ENCODE assay signal across 8 cellular contexts in the genomic region with DNA sequence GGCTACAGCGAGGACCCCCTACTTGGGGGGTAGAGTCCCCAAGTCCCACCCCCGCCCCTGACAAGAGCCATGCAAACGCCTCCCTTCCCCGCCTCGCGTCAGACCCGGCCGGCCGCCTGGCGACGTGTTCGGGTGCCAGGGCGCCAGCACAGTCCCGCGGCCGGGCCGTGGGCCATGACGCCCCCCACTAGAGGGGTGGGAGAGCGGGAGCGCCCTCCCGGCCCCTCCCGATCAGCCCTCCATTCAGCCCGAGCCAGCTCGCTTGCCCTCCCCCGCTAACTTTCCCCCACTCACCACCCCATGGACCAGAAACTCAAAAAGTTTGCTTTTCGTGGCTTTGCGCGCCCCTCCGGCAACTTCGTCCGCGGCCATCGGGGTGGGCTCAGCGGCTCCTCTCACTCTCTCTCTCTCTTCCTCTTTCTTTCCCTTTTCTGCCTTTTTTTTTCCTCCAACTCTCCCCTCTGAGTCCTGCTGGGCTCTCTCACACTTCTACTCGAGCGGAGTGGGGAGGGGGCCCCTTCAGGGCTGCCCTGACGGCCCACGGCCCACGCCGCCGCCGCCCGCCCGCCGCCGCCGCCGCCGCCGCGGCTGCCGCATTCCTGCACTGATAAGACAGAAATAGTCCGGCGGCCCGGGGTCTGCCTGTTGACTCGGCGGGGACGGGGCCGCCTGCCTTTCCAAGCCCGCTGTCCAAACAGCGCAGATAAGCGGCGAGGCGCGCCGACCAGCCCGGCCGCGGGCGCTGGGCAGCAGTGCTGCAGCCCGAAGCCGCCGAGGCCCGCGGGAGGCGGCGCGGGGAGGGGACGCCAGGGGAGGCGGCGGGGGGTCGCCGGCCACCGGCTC. TPM values are rescaled to one million over a fixed set of nuclear protein-coding genes. Genes with fewer than 3 reads are reported as not detected.
DNase-seq lines count a peak whose midpoint lies in the region; ATAC-seq, FAIRE-seq and TF ChIP-seq lines count a peak whose summit lies in the region.

A gene (minus strand): TSS at position 504 of the 843 bp plus-strand sequence. CDS start 132 bp downstream, at position 372.

- H3K4me3 ChIP-seq in GM23248 (peak within 1 kb of the TSS; percentile 91), SK-N-SH (ENCODE audit: low read depth in 2 of 2, low read length in 1 of 2) (peak within 1 kb of the TSS; percentile 63 to 91), colonic mucosa (peak within 1 kb of the TSS; percentile 47), spleen (peak within 1 kb of the TSS; percentile 25 to 76 (median 50))

- POLR2A ChIA-PET in SK-N-SH (lab: Yijun Ruan, JAX) = interaction anchor here (0.6 to 2.1 kb wide), 2 partner anchors 16 to 28 kb away, joined by 3 to 7 read pairs; a partner anchor contains a TSS

- DNase-seq in 8988T = peak; percentile 89
- DNase-seq in GM23248 = peak; percentile 73
- DNase-seq in SK-N-SH = peak; percentile 93
- peak; percentile 40 for DNase-seq in colonic mucosa
- peak; percentile 85 for DNase-seq in spleen
- no peak for DNase-seq in D721Med (ENCODE audit: insufficient read length, low spot score)

- in situ Hi-C loops in GM23248 (cut with MboI) = no loop called here

- FAIRE-seq in D721Med (lab: Jason Lieb, UNC) = no peak

- H4K20me1 ChIP-seq in GM23248 (ENCODE audit: insufficient read depth) = no peaks in the 10 kb centered on the region
- peaks cover 16% of the 10 kb centered on the region for H4K20me1 ChIP-seq in SK-N-SH (ENCODE audit: insufficient read depth)

- H3K9ac ChIP-seq in GM23248 (peak within 1 kb of the TSS; percentile 87), SK-N-SH (peak within 1 kb of the TSS; percentile 83), colonic mucosa (ENCODE audit: low read depth in 2 of 2, low read length in 2 of 2) (peak within 1 kb of the TSS; percentile 51 to 61)

- H3K27ac ChIP-seq in GM23248 (peak within 1 kb of the TSS; percentile 82), SK-N-SH (ENCODE audit: low read depth in 2 of 2, low read length in 1 of 2) (peak within 1 kb of the TSS; percentile 67 to 73), colonic mucosa (peak within 1 kb of the TSS; percentile 70), layer of hippocampus (ENCODE audit: low read depth, low read length) (peak within 1 kb of the TSS; percentile 80), spleen (peak within 1 kb of the TSS in 7 of 8 donors; percentile 77 to 84 (median 79))

- TF ChIP-seq RAD21 in SK-N-SH (IDR thresholded peaks at IDR 0.05; ENCODE audit: low read length) = no peak

- H3K79me2 ChIP-seq in GM23248 (ENCODE audit: insufficient read depth) (no peaks in the 10 kb centered on the region), SK-N-SH (ENCODE audit: insufficient read depth) (peaks cover 18% of the 10 kb centered on the region)

- no peak for ATAC-seq in HG02759 (IDR thresholded peaks at IDR 0.05; ENCODE audit: unreplicated experiment)

- intact Hi-C loops in colonic mucosa (cut with DNase I) (loop anchor here (10.0 kb wide), 1 partner anchor 124 kb away; no protein-coding TSS in a partner anchor), spleen (cut with DNase I; ENCODE audit: low total_unique reads) (loop anchor here (10.0 kb wide), 1 partner anchor 56 kb away; no protein-coding TSS in a partner anchor)

- H3K4me1 ChIP-seq in GM23248 (ENCODE audit: insufficient read depth) (peaks cover 13% of the 10 kb centered on the region; the same call in 1 of the 2 replicates), SK-N-SH (ENCODE audit: control insufficient read depth in 1 of 2, insufficient read depth in 2 of 2, low read depth in 1 of 2, low read length in 1 of 2) (peaks cover 52 to 70% of the 10 kb centered on the region in 2 experiments), colonic mucosa (peaks cover 8% of the 10 kb centered on the region), spleen (peaks cover 39 to 96% (median 80%) of the 10 kb centered on the region in 6 donors)

- WGBS in GM23248 (ENCODE audit: low coverage in 1 of 2, low lambda C conversion rate in 2 of 2, missing lambda C conversion rate in 2 of 2), 2 experiments = 1% methylated on average over 72 to 82 of the region's 84 CpGs
- WGBS in SK-N-SH (ENCODE audit: low lambda C conversion rate) = 1% methylated on average over 36 of the region's 84 CpGs
- 1% methylated on average over 43 to 84 of the region's 84 CpGs for WGBS in spleen, 5 donors

- H3K36me3 ChIP-seq in GM23248 (ENCODE audit: low read depth) = no peaks in the 10 kb centered on the region
- H3K36me3 ChIP-seq in SK-N-SH (replicated peaks in 1 of 2; ENCODE audit: control insufficient read depth in 1 of 2, insufficient read depth in 2 of 2, low read length in 1 of 2) = no peaks in the 10 kb centered on the region
- no peaks in the 10 kb centered on the region for H3K36me3 ChIP-seq in colonic mucosa
- no peaks in the 10 kb centered on the region for H3K36me3 ChIP-seq in spleen

- TF ChIP-seq POLR2A in spleen (IDR thresholded peaks at IDR 0.05) = no peak

- H3F3A ChIP-seq in GM23248 (ENCODE audit: insufficient read depth) (no peaks in the 10 kb centered on the region; the same call in 1 of the 2 replicates), SK-N-SH (replicated peaks; ENCODE audit: insufficient read depth) (peaks cover 26% of the 10 kb centered on the region)

- H3K9me3 ChIP-seq in GM23248 (ENCODE audit: low read depth) (no peaks in the 10 kb centered on the region), SK-N-SH (no peaks in the 10 kb centered on the region), colonic mucosa (no peaks in the 10 kb centered on the region), spleen (no peaks in the 10 kb centered on the region)

- TF ChIP-seq EP300 in SK-N-SH (IDR thresholded peaks at IDR 0.05; ENCODE audit: borderline replicate concordance in 1 of 2, low read depth in 1 of 2, low read length in 1 of 2) = peak in 1 of 2 experiments; percentile 60; a peak in 1 of 4 replicates

- peak within 1 kb of the TSS; percentile 91 for H3K4me2 ChIP-seq in GM23248 (ENCODE audit: unreplicated experiment)
- peak within 1 kb of the TSS; percentile 90 for H3K4me2 ChIP-seq in SK-N-SH

- peak within 1 kb of the TSS; percentile 80 for H2AFZ ChIP-seq in GM23248
- H2AFZ ChIP-seq in SK-N-SH (ENCODE audit: low read depth) = peak within 1 kb of the TSS; percentile 92

- TF ChIP-seq CTCF in SK-N-SH (IDR thresholded peaks at IDR 0.05) = no peak
- no peak for TF ChIP-seq CTCF in colonic mucosa (IDR thresholded peaks at IDR 0.05)
- TF ChIP-seq CTCF in spleen (IDR thresholded peaks at IDR 0.05 in 8 of 11, conservative IDR thresholded peaks at IDR 0.05 in 3 of 11) = no peak
- no peak for TF ChIP-seq CTCF in D721Med (IDR thresholded peaks at IDR 0.05; ENCODE audit: insufficient read depth, missing control alignments)

- H3K9me2 ChIP-seq in GM23248 (ENCODE audit: insufficient read depth) = no peaks in the 10 kb centered on the region
- no peaks in the 10 kb centered on the region for H3K9me2 ChIP-seq in SK-N-SH

- CTCF ChIA-PET in SK-N-SH (lab: Yijun Ruan, JAX) = interaction anchor here (1.0 to 6.2 kb wide), 9 partner anchors 9 to 86 kb away, joined by 3 to 122 read pairs (median 8); a partner anchor contains a TSS

- H3K27me3 ChIP-seq in GM23248 (replicated peaks; ENCODE audit: insufficient read depth) (no peaks in the 10 kb centered on the region), SK-N-SH (ENCODE audit: insufficient read depth) (no peaks in the 10 kb centered on the region), colonic mucosa (peaks cover 43% of the 10 kb centered on the region), layer of hippocampus (ENCODE audit: control insufficient read depth, insufficient read depth, low read length) (no peaks in the 10 kb centered on the region), spleen (replicated peaks in 1 of 7) (peaks cover 0 to 98% (median 10%) of the 10 kb centered on the region in 7 donors)

TF ChIP-seq in SK-N-SH, 30 proteins besides CTCF, POLR2A, EP300 and RAD21:
- no peak for TF ChIP-seq TCF12 (IDR thresholded peaks at IDR 0.05)
- TF ChIP-seq, protein P1, sequence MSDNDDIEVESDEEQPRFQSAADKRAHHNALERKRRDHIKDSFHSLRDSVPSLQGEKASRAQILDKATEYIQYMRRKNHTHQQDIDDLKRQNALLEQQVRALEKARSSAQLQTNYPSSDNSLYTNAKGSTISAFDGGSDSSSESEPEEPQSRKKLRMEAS (IDR thresholded peaks at IDR 0.05; ENCODE audit: low read depth) = peak; percentile 63
- no peak for TF ChIP-seq SIN3A (IDR thresholded peaks at IDR 0.05; ENCODE audit: borderline replicate concordance, low read depth, low read length)

RNA-seq across cellular contexts. Expression of the gene that starts here (rescaled TPM):
- 32.2 and 34.0 TPM in 2 replicates for total RNA-seq in GM23248 (2014; rRNA removed; shearing (Covaris generic))
- polyA plus RNA-seq in GM23248 (2016; fragmentation: Nextera tagmentation; extraction: Ambion mirVana) (19.8 and 22.4 TPM in 2 replicates), SK-N-SH (2012; rRNA removed) (60.5 and 62.8 TPM in 2 replicates), spleen (10 to 100 TPM in 2 of 3 donors, 1 to 10 TPM in 1; 8.8 to 16.2 (median 15.1) TPM)
- polyA plus RNA-seq in SK-N-SH (2012; cell fraction: cytosol; rRNA removed) = 30.4 and 41.6 TPM in 2 replicates
- polyA plus RNA-seq in SK-N-SH (2012; cell fraction: nucleus; rRNA removed) = 239 and 265 TPM in 2 replicates
- total RNA-seq in colonic mucosa (1 to 10 TPM; 4.3 to 6.7 TPM), spleen (10 to 100 TPM; 12.0 to 40.2 (median 18.1) TPM)
